Comparison of ENCODE assay signal across 22 cellular contexts in the genomic region with DNA sequence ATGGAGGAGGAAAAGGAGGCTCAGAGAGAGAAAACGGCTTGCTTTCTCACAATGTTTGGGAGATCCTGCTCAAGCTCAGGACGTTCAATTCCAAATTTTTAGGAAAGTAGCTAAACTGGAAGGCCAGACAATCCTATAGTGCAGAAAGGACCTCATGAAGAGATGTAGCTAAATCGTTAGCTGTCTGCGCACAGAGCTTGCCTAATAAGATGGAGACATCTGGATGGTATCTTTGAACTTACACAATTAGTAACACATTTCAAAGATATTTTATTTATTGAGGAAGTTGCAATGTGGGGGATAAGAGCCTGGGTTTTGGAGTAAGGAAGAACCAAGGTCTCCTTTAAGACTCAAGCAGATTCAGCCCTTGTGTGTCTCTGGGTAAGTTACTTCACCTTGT.
"Had no signal": no experiment of that assay in that cellular context is flagged by ENCODE, and none has a peak within 500 bp of the region (broad histone marks: within the 10 kb centered on the region; RNA-seq: fewer than 3 reads in every experiment).

No MANE protein-coding gene starts in this region.

- H3K36me3 ChIP-seq: ovary, right atrium auricular region, right lobe of liver, thyroid gland, transverse colon, upper lobe of left lung, vagina had no signal

- H3K79me2 ChIP-seq: hepatocyte had no signal

- H3K4me2 ChIP-seq: hepatocyte had no signal

- H3K4me3 ChIP-seq: hepatocyte, lower lobe of right lung, ovary, right atrium auricular region, right lobe of liver, stomach, testis, thyroid gland, transverse colon, upper lobe of left lung, vagina had no signal

- ATAC-seq: left lobe of liver; lower lobe of right lung; naive thymus-derived CD8-positive, alpha-beta T cell; right lobe of liver; stimulated activated naive B cell treated with anti-CD40 and anti-IgM and Interleukin-4, amounts not matched to agents 10 μg/mL and 1 μg/mL and 100 μg/mL, for 72 hours; stimulated activated naive CD8-positive, alpha-beta T cell treated with anti-CD3 and anti-CD28 coated beads, Interleukin-15, Interleukin-2, amounts not matched to agents 100 U/mL and 50 U/mL, for 24 hours had no signal

- H2AFZ ChIP-seq: hepatocyte had no signal

- H3K27me3 ChIP-seq: hepatocyte, ovary, right atrium auricular region, right lobe of liver, stomach, testis, thyroid gland, transverse colon, upper lobe of left lung, vagina had no signal

- H3K4me1 ChIP-seq: lower lobe of right lung, right atrium auricular region, right lobe of liver, stomach, testis, thyroid gland, transverse colon, upper lobe of left lung, vagina had no signal

- H3K27ac ChIP-seq: hepatocyte, lower lobe of right lung, ovary, right atrium auricular region, right lobe of liver, stomach, testis, thyroid gland, transverse colon, upper lobe of left lung, vagina had no signal

- H3K9me3 ChIP-seq: lower lobe of right lung, ovary, right atrium auricular region, right lobe of liver, stomach, testis, thyroid gland, transverse colon, upper lobe of left lung, vagina had no signal

- DNase-seq: islet precursor cell; lower lobe of right lung; mammary epithelial cell; mesenchymal stem cell; naive thymus-derived CD8-positive, alpha-beta T cell; ovary; stimulated activated CD4-positive, alpha-beta T cell treated with anti-CD3 and anti-CD28 coated beads, Interleukin-12 subunit alpha, Interleukin-12 subunit beta, amount 100 ng/mL, for 4 hours; stimulated activated CD4-positive, alpha-beta T cell treated with anti-CD3 and anti-CD28 coated beads, Interleukin-15, amount 100 ng/mL, for 24 hours; stimulated activated CD4-positive, alpha-beta T cell treated with anti-CD3 and anti-CD28 coated beads, Interleukin-2, amount 100 ng/mL, for 24 hours; stimulated activated CD4-positive, alpha-beta T cell treated with anti-CD3 and anti-CD28 coated beads, Interleukin-4, amount 100 ng/mL, for 1 hour; stimulated activated naive B cell treated with anti-CD40 and anti-IgM and Interleukin-4, amounts not matched to agents 10 μg/mL and 1 μg/mL and 100 μg/mL, for 72 hours; stimulated activated naive CD8-positive, alpha-beta T cell treated with anti-CD3 and anti-CD28 coated beads, Interleukin-15, Interleukin-2, amounts not matched to agents 100 U/mL and 50 U/mL, for 24 hours; stomach; testis; thyroid gland; transverse colon; upper lobe of left lung had no signal
